ENCODE assay signal across 18 cellular contexts in the genomic region with DNA sequence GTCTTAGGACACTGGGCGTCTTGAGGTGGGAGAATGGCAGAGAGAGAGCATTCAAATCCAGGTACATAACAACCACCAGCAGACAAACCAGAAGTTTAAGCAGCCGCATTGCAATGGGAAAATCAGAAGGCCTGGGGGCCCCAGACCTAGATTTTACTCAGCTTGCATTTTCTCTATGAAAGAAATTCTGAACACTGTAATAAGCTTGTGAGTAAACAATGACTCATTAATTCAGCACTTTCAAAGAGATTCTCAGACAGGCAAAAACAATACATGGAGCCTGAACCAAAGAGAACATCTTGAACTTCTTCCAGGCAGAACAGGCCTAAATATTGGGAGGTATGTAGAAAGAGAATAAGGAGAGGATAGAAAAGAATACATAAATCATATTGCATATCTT.
DNase-seq lines count a peak whose midpoint lies in the region; ATAC-seq and TF ChIP-seq lines count a peak whose summit lies in the region.
"Had no signal": no experiment of that assay in that cellular context is flagged by ENCODE, and none has a peak within 500 bp of the region (broad histone marks: within the 10 kb centered on the region; RNA-seq: fewer than 3 reads in every experiment).

No MANE protein-coding gene starts in this region.

- H3K27ac ChIP-seq in DOHH2 (ENCODE audit: low read depth, low read length): no peak overlapping the region
- H3K27ac ChIP-seq: brain microvascular endothelial cell, psoas muscle, stomach, uterus had no signal

- H3K4me1 Mint-ChIP-seq in chondrocyte (ENCODE audit: low read depth): peaks cover 24% of the 10 kb centered on the region

- no peaks in the 10 kb centered on the region for H3K9me2 ChIP-seq in DOHH2 (replicated peaks; ENCODE audit: control insufficient read depth, low read length)

- H3K27me3 Mint-ChIP-seq in chondrocyte (ENCODE audit: low read depth): no peaks in the 10 kb centered on the region

- no peaks in the 10 kb centered on the region for H3K27me3 ChIP-seq in DOHH2 (ENCODE audit: control insufficient read depth, low read length)
- H3K27me3 ChIP-seq: brain microvascular endothelial cell, stomach, uterus had no signal

- peaks cover 27% of the 10 kb centered on the region for H3K4me1 ChIP-seq in DOHH2 (ENCODE audit: control insufficient read depth, low read length)

- H4K20me1 ChIP-seq in DOHH2 (ENCODE audit: control insufficient read depth, insufficient read depth, low read depth, low read length): no peaks in the 10 kb centered on the region

- H3F3A ChIP-seq in DOHH2 (ENCODE audit: control insufficient read depth, insufficient read depth): no peaks in the 10 kb centered on the region

- H3K27ac Mint-ChIP-seq in chondrocyte (ENCODE audit: unreplicated experiment): peak overlapping the region; percentile 25
- H3K27ac Mint-ChIP-seq: activated naive CD4-positive, alpha-beta T cell treated with anti-CD3 and anti-CD28 coated beads for 36 hours; B cell; H9; natural killer cell treated with Interleukin-12 subunit alpha and Interleukin-12 subunit beta and Interleukin-15 and Interleukin-18, amount 100 ng/mL, for 72 hours had no signal

- H3K36me3 Mint-ChIP-seq in chondrocyte (ENCODE audit: low read depth): no peaks in the 10 kb centered on the region
- H3K36me3 Mint-ChIP-seq: natural killer cell treated with Interleukin-12 subunit alpha and Interleukin-12 subunit beta and Interleukin-15 and Interleukin-18, amount 100 ng/mL, for 72 hours had no signal

- H3K36me3 ChIP-seq in DOHH2 (ENCODE audit: control insufficient read depth, low read length): no peaks in the 10 kb centered on the region
- H3K36me3 ChIP-seq: brain microvascular endothelial cell, stomach, uterus had no signal

- H3K4me2 ChIP-seq in DOHH2 (ENCODE audit: low read length): peak overlapping the region; percentile 22

- TF ChIP-seq CTCF in DOHH2 (IDR thresholded peaks at IDR 0.05; ENCODE audit: low read depth, low read length, poor library complexity, severe bottlenecking) (no peak), chondrocyte (IDR thresholded peaks at IDR 0.05) (no peak)

- no peak overlapping the region for H3K4me3 ChIP-seq in DOHH2 (ENCODE audit: low read length)
- H3K4me3 ChIP-seq: psoas muscle, stomach, uterus had no signal

- no peaks in the 10 kb centered on the region for H3K9me3 Mint-ChIP-seq in chondrocyte (ENCODE audit: low read depth)
- H3K9me3 Mint-ChIP-seq: activated naive CD4-positive, alpha-beta T cell treated with anti-CD3 and anti-CD28 coated beads for 36 hours; H9; natural killer cell treated with Interleukin-12 subunit alpha and Interleukin-12 subunit beta and Interleukin-15 and Interleukin-18, amount 100 ng/mL, for 72 hours had no signal

- ATAC-seq in HG02642 (IDR thresholded peaks at IDR 0.05; ENCODE audit: poor library complexity, unreplicated experiment) (no peak), HG03565 (IDR thresholded peaks at IDR 0.05; ENCODE audit: unreplicated experiment) (no peak)
- ATAC-seq: natural killer cell treated with Interleukin-12 subunit alpha and Interleukin-12 subunit beta and Interleukin-15 and Interleukin-18, amount 100 ng/mL, for 72 hours; psoas muscle had no signal

- H3K9me3 ChIP-seq in DOHH2 (ENCODE audit: control insufficient read depth, insufficient read depth, low read length): no peaks in the 10 kb centered on the region
- H3K9me3 ChIP-seq: psoas muscle, stomach, uterus had no signal

- H3K79me2 ChIP-seq in DOHH2 (ENCODE audit: control insufficient read depth, low read length): no peaks in the 10 kb centered on the region

- no peak overlapping the region for H3K4me3 Mint-ChIP-seq in chondrocyte (ENCODE audit: unreplicated experiment)
- H3K4me3 Mint-ChIP-seq: activated naive CD4-positive, alpha-beta T cell treated with anti-CD3 and anti-CD28 coated beads for 36 hours; B cell; H9; natural killer cell treated with Interleukin-12 subunit alpha and Interleukin-12 subunit beta and Interleukin-15 and Interleukin-18, amount 100 ng/mL, for 72 hours had no signal

- peak; percentile 28 for DNase-seq in NCI-H69 (lab: John Stamatoyannopoulos, UW)
- no peak for DNase-seq in chondrocyte (ENCODE audit: low spot score)
- DNase-seq in midbrain (lab: John Stamatoyannopoulos, UW): peak; percentile 3
- DNase-seq in SKM-1 treated with dmso at 0.1 percent for 144 hours (lab: John Stamatoyannopoulos, UW; ENCODE audit: unreplicated experiment): no peak
- no peak for DNase-seq in NCI-H524 (lab: John Stamatoyannopoulos, UW)
- DNase-seq: activated CD8-positive, alpha-beta memory T cell treated with anti-CD3 and anti-CD28 coated beads, Interleukin-2, amount 50 U/mL, for 48 hours; activated naive CD4-positive, alpha-beta T cell treated with anti-CD3 and anti-CD28 coated beads for 36 hours; brain microvascular endothelial cell; H9; psoas muscle; Right ventricle myocardium superior; stomach; uterus had no signal

Comparison
In these comparisons a context has a peak if more than half of its experiments do, and no peak if none do; other contexts are left out.
1. DNase-seq: peak in NCI-H69 (single experiment) and midbrain (single experiment); none in chondrocyte (single experiment), SKM-1 treated with dmso at 0.1 percent for 144 hours (single experiment) and NCI-H524 (0 of 2).